In the genomic region with DNA sequence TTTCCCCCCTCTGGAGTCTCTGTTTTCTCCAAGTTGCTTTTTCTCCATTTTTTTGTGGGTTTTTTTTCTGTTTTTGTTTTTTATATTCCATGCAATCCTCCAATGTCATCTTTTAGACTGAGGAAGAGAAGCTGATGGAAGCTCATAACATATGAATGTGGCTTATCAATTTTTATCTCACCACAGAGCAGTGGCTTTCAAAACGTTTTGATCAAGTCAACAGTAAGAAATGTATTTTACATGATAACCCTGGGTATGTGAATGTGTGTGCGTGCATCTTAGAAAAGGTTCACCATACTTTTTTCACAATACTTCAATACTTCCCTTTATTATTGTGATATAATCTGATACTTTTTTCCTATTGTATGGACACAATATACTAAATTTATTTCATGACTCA, we compare ENCODE assay signal across 24 cellular contexts.
"Had no signal": no experiment of that assay in that cellular context is flagged by ENCODE, and none has a peak within 500 bp of the region (broad histone marks: within the 10 kb centered on the region; RNA-seq: fewer than 3 reads in every experiment).

No MANE protein-coding gene starts in this region.

- H3K4me3 Mint-ChIP-seq: activated CD4-positive, alpha-beta T cell treated with anti-CD3 and anti-CD28 coated beads, Interleukin-2, amount 10 ng/mL, durations not matched to agents 24 days and 14 days; activated CD8-positive, alpha-beta memory T cell treated with anti-CD3 and anti-CD28 coated beads, Interleukin-2, amount 10 ng/mL, durations not matched to agents 7 days and 5 days; activated naive CD4-positive, alpha-beta T cell treated with anti-CD3 and anti-CD28 coated beads, Interleukin-2, amount 10 ng/mL, durations not matched to agents 7 days and 5 days; activated naive CD8-positive, alpha-beta T cell treated with anti-CD3 and anti-CD28 coated beads for 36 hours; activated T-cell treated with anti-CD3 and anti-CD28 coated beads, Interleukin-2, amount 50 U/mL, for 4 hours; central memory CD8-positive, alpha-beta T cell; T-helper 1 cell treated with Interleukin-12 subunit alpha and Interleukin-12 subunit beta and Interleukin-4 antibody, amounts not matched to agents 30 μg/mL and 1 μg/mL, for 36 hours had no signal

- H3K27ac Mint-ChIP-seq: activated CD4-positive, alpha-beta T cell treated with anti-CD3 and anti-CD28 coated beads, Interleukin-2, amount 10 ng/mL, durations not matched to agents 24 days and 14 days; activated CD8-positive, alpha-beta memory T cell treated with anti-CD3 and anti-CD28 coated beads, Interleukin-2, amount 10 ng/mL, durations not matched to agents 7 days and 5 days; activated naive CD4-positive, alpha-beta T cell treated with anti-CD3 and anti-CD28 coated beads, Interleukin-2, amount 10 ng/mL, durations not matched to agents 7 days and 5 days; activated naive CD8-positive, alpha-beta T cell treated with anti-CD3 and anti-CD28 coated beads for 36 hours; activated T-helper 2 cell treated with anti-CD3 and anti-CD28 coated beads, Interferon-gamma antibody, Interleukin-2, Interleukin-4, amounts not matched to agents 10 μg/mL and 5 μg/mL and 100 μg/mL, durations not matched to agents 14 hours and 24 hours and 36 hours; T-helper 1 cell treated with Interleukin-12 subunit alpha and Interleukin-12 subunit beta and Interleukin-4 antibody, amounts not matched to agents 30 μg/mL and 1 μg/mL, for 36 hours had no signal

- H3K9ac ChIP-seq: KMS-11 had no signal

- H3K9me3 Mint-ChIP-seq: activated CD4-positive, alpha-beta T cell treated with anti-CD3 and anti-CD28 coated beads, Interleukin-2, amount 10 ng/mL, durations not matched to agents 24 days and 14 days; activated naive CD4-positive, alpha-beta T cell treated with anti-CD3 and anti-CD28 coated beads, Interleukin-2, amount 10 ng/mL, durations not matched to agents 7 days and 5 days; activated naive CD8-positive, alpha-beta T cell treated with anti-CD3 and anti-CD28 coated beads for 36 hours; activated T-cell treated with anti-CD3 and anti-CD28 coated beads, Interleukin-2, amount 50 U/mL, for 4 hours; central memory CD8-positive, alpha-beta T cell; T-helper 1 cell treated with Interleukin-12 subunit alpha and Interleukin-12 subunit beta and Interleukin-4 antibody, amounts not matched to agents 30 μg/mL and 1 μg/mL, for 36 hours had no signal

- H3K4me2 ChIP-seq: KMS-11 had no signal

- H3K27ac ChIP-seq: KMS-11, SJSA1 had no signal

- H3K36me3 ChIP-seq: SJSA1 had no signal

- H3K36me3 Mint-ChIP-seq: activated CD8-positive, alpha-beta memory T cell treated with anti-CD3 and anti-CD28 coated beads, Interleukin-2, amount 10 ng/mL, durations not matched to agents 7 days and 5 days; activated naive CD4-positive, alpha-beta T cell treated with anti-CD3 and anti-CD28 coated beads, Interleukin-2, amount 10 ng/mL, durations not matched to agents 7 days and 5 days; activated naive CD8-positive, alpha-beta T cell treated with anti-CD3 and anti-CD28 coated beads for 36 hours had no signal

- H3K27me3 Mint-ChIP-seq: activated naive CD4-positive, alpha-beta T cell treated with anti-CD3 and anti-CD28 coated beads, Interleukin-2, amount 10 ng/mL, durations not matched to agents 7 days and 5 days; central memory CD8-positive, alpha-beta T cell had no signal

- H3K4me3 ChIP-seq: SJSA1 had no signal

- DNase-seq: activated CD4-positive, alpha-beta T cell treated with anti-CD3 and anti-CD28 coated beads, Interleukin-2, amount 10 ng/mL, durations not matched to agents 24 days and 14 days; activated CD4-positive, alpha-beta T cell treated with anti-CD3 and anti-CD28 coated beads, Interleukin-2, amount 50 U/mL, for 48 hours; activated CD4-positive, CD25-positive, alpha-beta regulatory T cell treated with anti-CD3 and anti-CD28 coated beads, Interleukin-2, amount 50 U/mL, for 72 hours; activated CD8-positive, alpha-beta memory T cell treated with anti-CD3 and anti-CD28 coated beads, Interleukin-2, amount 10 ng/mL, durations not matched to agents 7 days and 5 days; activated gamma-delta T cell treated with Interleukin-2 at 50 U/mL for 16 hours; activated naive CD4-positive, alpha-beta T cell treated with anti-CD3 and anti-CD28 coated beads, Interleukin-2, amount 10 ng/mL, durations not matched to agents 7 days and 5 days; activated naive CD8-positive, alpha-beta T cell treated with anti-CD3 and anti-CD28 coated beads for 36 hours; activated T-cell treated with anti-CD3 and anti-CD28 coated beads, Interleukin-2, amount 50 U/mL, for 4 hours; anterior cingulate cortex; MV-4-11; NCI-H1092 treated with DMSO at 0.1 percent for 48 hours; NCI-H1436; NCI-H1694 treated with DMSO at 0.1 percent for 48 hours; NCI-H2029 treated with DMSO at 0.1 percent for 48 hours; NCI-H446; NCI-H524; PC-3; SHP77 had no signal

- H3K4me1 Mint-ChIP-seq: activated naive CD4-positive, alpha-beta T cell treated with anti-CD3 and anti-CD28 coated beads, Interleukin-2, amount 10 ng/mL, durations not matched to agents 7 days and 5 days; activated naive CD8-positive, alpha-beta T cell treated with anti-CD3 and anti-CD28 coated beads for 36 hours had no signal

- H3K9me3 ChIP-seq: SJSA1 had no signal

- ATAC-seq: activated CD8-positive, alpha-beta memory T cell treated with anti-CD3 and anti-CD28 coated beads, Interleukin-2, amount 10 ng/mL, durations not matched to agents 7 days and 5 days; activated T-cell treated with anti-CD3 and anti-CD28 coated beads, Interleukin-2, amount 50 U/mL, for 4 hours; PC-3; SK-N-SH treated with all-trans-retinoic acid at 6 μM for 48 hours had no signal

- H3K27me3 ChIP-seq: SJSA1 had no signal
